Comparison of ENCODE assay signal across 1 cellular context in the genomic region with DNA sequence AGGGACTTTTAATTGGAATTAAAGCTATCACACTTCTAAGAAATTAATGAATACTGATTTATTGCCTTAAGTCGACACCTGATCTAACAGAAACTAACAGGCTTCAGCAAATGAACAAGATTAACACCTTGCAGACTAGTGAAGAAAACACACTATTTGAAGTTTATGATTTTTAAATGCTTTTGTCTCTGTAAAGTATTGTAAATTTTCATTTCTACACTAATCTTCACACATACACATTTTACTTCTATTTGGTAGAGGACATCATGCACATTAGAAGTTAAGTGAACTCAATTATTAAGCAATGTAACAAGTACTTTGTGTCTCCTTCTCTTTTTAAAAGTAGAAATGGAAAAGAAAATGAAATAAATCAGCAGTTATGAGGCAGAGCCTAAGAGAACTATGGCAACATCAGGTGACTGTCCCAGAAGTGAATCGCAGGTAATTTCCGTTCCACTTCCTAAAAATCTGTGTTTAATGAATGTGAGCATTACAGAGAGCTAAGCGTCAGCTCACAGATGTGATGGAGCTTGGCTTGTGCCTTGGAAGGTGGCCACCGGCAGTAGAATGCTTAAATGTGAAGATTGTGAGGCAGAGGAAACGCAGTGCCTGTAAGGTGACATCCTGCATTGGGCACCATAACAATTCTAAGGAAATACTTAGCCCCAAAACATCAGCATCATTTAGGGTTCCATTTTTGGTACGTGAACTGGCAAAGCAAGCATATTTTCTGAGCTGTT.
TF ChIP-seq lines count a peak whose summit lies in the region.

No MANE protein-coding gene starts in this region.

TF ChIP-seq in IMR-90, 13 proteins besides CTCF, POLR2A, EP300 and RAD21 (continued from another document):
- TF ChIP-seq RFX5 (IDR thresholded peaks at IDR 0.05; ENCODE audit: low read depth, low read length) (no peak), NFE2L2 (IDR thresholded peaks at IDR 0.05; ENCODE audit: low read depth, low read length) (no peak), MXI1 (IDR thresholded peaks at IDR 0.05; ENCODE audit: borderline replicate concordance, low read depth, low read length) (no peak), MAZ (IDR thresholded peaks at IDR 0.05; ENCODE audit: borderline replicate concordance, low read depth, low read length) (no peak)
- TF ChIP-seq, protein P1, sequence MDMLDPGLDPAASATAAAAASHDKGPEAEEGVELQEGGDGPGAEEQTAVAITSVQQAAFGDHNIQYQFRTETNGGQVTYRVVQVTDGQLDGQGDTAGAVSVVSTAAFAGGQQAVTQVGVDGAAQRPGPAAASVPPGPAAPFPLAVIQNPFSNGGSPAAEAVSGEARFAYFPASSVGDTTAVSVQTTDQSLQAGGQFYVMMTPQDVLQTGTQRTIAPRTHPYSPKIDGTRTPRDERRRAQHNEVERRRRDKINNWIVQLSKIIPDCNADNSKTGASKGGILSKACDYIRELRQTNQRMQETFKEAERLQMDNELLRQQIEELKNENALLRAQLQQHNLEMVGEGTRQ (IDR thresholded peaks at IDR 0.05; ENCODE audit: low read depth, low read length), result no peak
